ENCODE assay signal across 12 cellular contexts in genomic region chr12:50242751-50243191, GRCh38. TPM values are rescaled to one million over a fixed set of nuclear protein-coding genes. Genes with fewer than 3 reads are reported as not detected.
DNase-seq lines count a peak whose midpoint lies in the region; ATAC-seq and TF ChIP-seq lines count a peak whose summit lies in the region.
"Had no signal": no experiment of that assay in that cellular context is flagged by ENCODE, and none has a peak within 500 bp of the region (broad histone marks: within the 10 kb centered on the region; RNA-seq: fewer than 3 reads in every experiment).

No MANE protein-coding gene starts in this region.

- peaks cover 4% of the 10 kb centered on the region for H3K79me2 ChIP-seq in trophoblast cell (ENCODE audit: control insufficient read depth, insufficient read depth, low read length, poor library complexity)

- ATAC-seq in HG03432 (IDR thresholded peaks at IDR 0.05; ENCODE audit: unreplicated experiment): no peak
- ATAC-seq: CD8-positive, alpha-beta T cell had no signal

- DNase-seq in AG08395 (ENCODE audit: low spot score): peak; percentile 55
- DNase-seq in RPMI7951 (ENCODE audit: low read depth): peak; percentile 83
- DNase-seq in esophagus muscularis mucosa (ENCODE audit: extremely low spot score): no peak
- peak; percentile 91 to 97 for DNase-seq in trophoblast cell
- no peak for DNase-seq in stimulated activated CD8-positive, alpha-beta memory T cell treated with anti-CD3 and anti-CD28 coated beads, Interleukin-4, amount 100 ng/mL, for 48 hours
- no peak for DNase-seq in OCI-M1 (lab: John Stamatoyannopoulos, UW)
- no peak for DNase-seq in NK-92 treated with Interleukin-12 subunit alpha and Interleukin-12 subunit beta, amount 100 ng/mL, for 24 hours (lab: John Stamatoyannopoulos, UW)
- DNase-seq: CD8-positive, alpha-beta T cell; GOT3; NCI-H2081 treated with DMSO at 0.1 percent for 48 hours had no signal

- peak overlapping the region; percentile 94 for H2BK120ac ChIP-seq in trophoblast cell (ENCODE audit: insufficient read depth, low read length, poor library complexity)

- no peak for TF ChIP-seq POLR2A in esophagus muscularis mucosa (IDR thresholded peaks at IDR 0.05; ENCODE audit: low read depth)

- no peak overlapping the region for H2AFZ ChIP-seq in trophoblast cell (ENCODE audit: insufficient read depth, low read length, poor library complexity)

- no peak overlapping the region for H3K23ac ChIP-seq in trophoblast cell (ENCODE audit: low read length)

- H2BK12ac ChIP-seq in trophoblast cell (ENCODE audit: low read length): peak overlapping the region; percentile 65

- no peak for TF ChIP-seq CTCF in esophagus muscularis mucosa (IDR thresholded peaks at IDR 0.05)

- no peak overlapping the region for H3K18ac ChIP-seq in trophoblast cell (ENCODE audit: low read length)

- no peak for TF ChIP-seq EP300 in esophagus muscularis mucosa (IDR thresholded peaks at IDR 0.05)

- no peak overlapping the region for H2AK5ac ChIP-seq in trophoblast cell (ENCODE audit: low read length)

- H4K12ac ChIP-seq in trophoblast cell (ENCODE audit: low read depth, low read length): no peak overlapping the region

- H3K14ac ChIP-seq in trophoblast cell (ENCODE audit: low read length): peak overlapping the region; percentile 48

- H3K4me3 ChIP-seq in esophagus muscularis mucosa (no peak overlapping the region), trophoblast cell (ENCODE audit: low read depth, low read length) (no peak overlapping the region)
- H3K4me3 ChIP-seq: SK-N-MC had no signal

- H4K8ac ChIP-seq in trophoblast cell (ENCODE audit: low read depth, low read length): peak overlapping the region; percentile 72

- peak overlapping the region; percentile 98 for H2BK5ac ChIP-seq in trophoblast cell (ENCODE audit: low read depth, low read length, poor library complexity)

- no peak overlapping the region for H3K9ac ChIP-seq in trophoblast cell (ENCODE audit: low read length)

- H3K36me3 ChIP-seq in esophagus muscularis mucosa: peaks cover 0 to 16% (median 1%) of the 10 kb centered on the region in 4 donors
- H3K36me3 ChIP-seq in trophoblast cell (ENCODE audit: control insufficient read depth in 1 of 2, insufficient read depth in 2 of 2, low read length in 2 of 2): peaks cover 2% of the 10 kb centered on the region in 2 experiments

- intact Hi-C loops in esophagus muscularis mucosa (cut with DNase I): no loop called here

- H3K9me3 ChIP-seq in esophagus muscularis mucosa (no peaks in the 10 kb centered on the region), trophoblast cell (ENCODE audit: insufficient read depth, low read depth, low read length) (no peaks in the 10 kb centered on the region)

- H3K4me1 ChIP-seq in esophagus muscularis mucosa (peaks cover 35 to 62% (median 58%) of the 10 kb centered on the region in 4 donors), trophoblast cell (ENCODE audit: control insufficient read depth in 1 of 2, insufficient read depth in 2 of 2, low read length in 2 of 2) (peaks cover 22 to 34% of the 10 kb centered on the region in 2 experiments)

- H4K91ac ChIP-seq in trophoblast cell (ENCODE audit: low read depth, low read length): peak overlapping the region; percentile 87

- H3K27ac ChIP-seq in esophagus muscularis mucosa (replicated peaks in 1 of 4): peak overlapping the region; percentile 73 to 87 (median 83)
- peak overlapping the region; percentile 99 for H3K27ac ChIP-seq in trophoblast cell (ENCODE audit: low read depth, low read length)
- H3K27ac ChIP-seq: SK-N-MC had no signal

- peaks cover 29% of the 10 kb centered on the region for H3K79me1 ChIP-seq in trophoblast cell (ENCODE audit: low read length)

- 67% methylated on average over 1 of the region's 1 CpG for WGBS in esophagus muscularis mucosa
- no CpG with 5 or more reads among the region's 1 CpG for WGBS in trophoblast cell (ENCODE audit: extremely low coverage, insufficient coverage, insufficient read length)

- H3K27me3 ChIP-seq in esophagus muscularis mucosa (no peaks in the 10 kb centered on the region), trophoblast cell (ENCODE audit: insufficient read depth, low read length) (no peaks in the 10 kb centered on the region)

- no peak overlapping the region for H3K4me2 ChIP-seq in trophoblast cell (ENCODE audit: low read length)

- H3K4ac ChIP-seq in trophoblast cell (ENCODE audit: low read depth, low read length): no peak overlapping the region

RNA-seq across cellular contexts. Expression of gene LIMA1, which starts 40.5 kb away (rescaled TPM):
- 72.9 and 86.3 TPM in 2 replicates for total RNA-seq in RPMI7951 (2014; rRNA removed; shearing (Covaris generic))
- total RNA-seq in esophagus muscularis mucosa: 10 to 100 TPM; 23.9 to 62.7 (median 37.2) TPM
- 143 and 152 TPM in 2 replicates for polyA plus RNA-seq in trophoblast cell (2013)

Comparison
In these comparisons a context has a peak if more than half of its experiments do, and no peak if none do; other contexts are left out.
1. DNase-seq: peak in AG08395 (single experiment), RPMI7951 (single experiment) and trophoblast cell (2 of 2); none in esophagus muscularis mucosa (single experiment), stimulated activated CD8-positive, alpha-beta memory T cell treated with anti-CD3 and anti-CD28 coated beads, Interleukin-4, amount 100 ng/mL, for 48 hours (single experiment), OCI-M1 (single experiment) and NK-92 treated with Interleukin-12 subunit alpha and Interleukin-12 subunit beta, amount 100 ng/mL, for 24 hours (single experiment).